In genomic region chr6:19753822-19754221, GRCh38 we compare ENCODE assay signal across 22 cellular contexts.
A peak's percentile ranks its signal among the peaks of the same experiment; 100 is the strongest.
DNase-seq lines count a peak whose midpoint lies in the region; ATAC-seq and TF ChIP-seq lines count a peak whose summit lies in the region.
"Had no signal": no experiment of that assay in that cellular context is flagged by ENCODE, and none has a peak within 500 bp of the region (broad histone marks: within the 10 kb centered on the region; RNA-seq: fewer than 3 reads in every experiment).

No MANE protein-coding gene starts in this region.

- no peaks in the 10 kb centered on the region for H3K9me3 ChIP-seq in PC-9 (ENCODE audit: insufficient read depth, low read depth)
- H3K9me3 ChIP-seq: BLaER1, HAP-1, left lung, SK-N-SH, uterus had no signal

- H3K4me1 Mint-ChIP-seq in glutamatergic neuron (ENCODE audit: low read depth, unreplicated experiment) = peaks cover 33% of the 10 kb centered on the region
- H3K4me1 Mint-ChIP-seq: activated naive CD8-positive, alpha-beta T cell treated with anti-CD3 and anti-CD28 coated beads for 36 hours; immature natural killer cell had no signal

- peak overlapping the region; percentile 35 for H3K4me3 Mint-ChIP-seq in glutamatergic neuron (ENCODE audit: unreplicated experiment)
- H3K4me3 Mint-ChIP-seq: activated naive CD8-positive, alpha-beta T cell treated with anti-CD3 and anti-CD28 coated beads for 36 hours; immature natural killer cell; natural killer cell treated with Interleukin-12 subunit alpha and Interleukin-12 subunit beta and Interleukin-15 and Interleukin-18, amount 100 ng/mL, for 72 hours; T-helper 2 cell treated with Interferon-gamma antibody and Interleukin-4, amounts not matched to agents 5 μg/mL and 100 μg/mL, for 36 hours had no signal

- no peaks in the 10 kb centered on the region for H4K20me1 ChIP-seq in PC-9 (ENCODE audit: insufficient read depth)
- H4K20me1 ChIP-seq: BLaER1 had no signal

- TF ChIP-seq CTCF in glutamatergic neuron (IDR thresholded peaks at IDR 0.05; ENCODE audit: partially characterized antibody, unreplicated experiment) = no peak
- TF ChIP-seq CTCF in brain microvascular endothelial cell (IDR thresholded peaks at IDR 0.05; ENCODE audit: low read depth, low read length, missing control alignments) = no peak
- TF ChIP-seq CTCF in PC-9 (conservative IDR thresholded peaks at IDR 0.05) = no peak

- CTCF ChIA-PET in PC-9 (lab: Charles Lee) = no interaction called here

- H3K4me2 ChIP-seq in PC-9 = no peak overlapping the region
- H3K4me2 ChIP-seq: BLaER1, SK-N-SH had no signal

- peak overlapping the region; percentile 85 for H3K27ac Mint-ChIP-seq in glutamatergic neuron (ENCODE audit: unreplicated experiment)
- H3K27ac Mint-ChIP-seq: activated naive CD8-positive, alpha-beta T cell treated with anti-CD3 and anti-CD28 coated beads for 36 hours; activated T-helper 2 cell treated with anti-CD3 and anti-CD28 coated beads, Interferon-gamma antibody, Interleukin-2, Interleukin-4, amounts not matched to agents 10 μg/mL and 5 μg/mL and 100 μg/mL, durations not matched to agents 14 hours and 24 hours and 36 hours; immature natural killer cell; natural killer cell treated with Interleukin-12 subunit alpha and Interleukin-12 subunit beta and Interleukin-15 and Interleukin-18, amount 100 ng/mL, for 72 hours; T-helper 2 cell treated with Interferon-gamma antibody and Interleukin-4, amounts not matched to agents 5 μg/mL and 100 μg/mL, for 36 hours had no signal

- peaks cover 7% of the 10 kb centered on the region for H3K27me3 Mint-ChIP-seq in glutamatergic neuron (ENCODE audit: unreplicated experiment)
- H3K27me3 Mint-ChIP-seq: activated naive CD8-positive, alpha-beta T cell treated with anti-CD3 and anti-CD28 coated beads for 36 hours had no signal

- no TSS peak for BruUV-seq in PC-9 (replicated peaks; lab: Mats Ljungman, UMichigan)

- no peaks in the 10 kb centered on the region for H3K79me2 ChIP-seq in PC-9 (ENCODE audit: low read depth)

- H3K27me3 ChIP-seq in brain microvascular endothelial cell (replicated peaks) = no peaks in the 10 kb centered on the region
- no peaks in the 10 kb centered on the region for H3K27me3 ChIP-seq in PC-9 (ENCODE audit: insufficient read depth, low read depth)
- H3K27me3 ChIP-seq: BLaER1, left lung, uterus had no signal

- no peaks in the 10 kb centered on the region for H3K9me2 ChIP-seq in PC-9 (ENCODE audit: insufficient read depth)
- H3K9me2 ChIP-seq: SK-N-SH had no signal

- H3K9me3 Mint-ChIP-seq in glutamatergic neuron (ENCODE audit: unreplicated experiment) = no peaks in the 10 kb centered on the region
- H3K9me3 Mint-ChIP-seq: activated T-helper 2 cell treated with anti-CD3 and anti-CD28 coated beads, Interferon-gamma antibody, Interleukin-2, Interleukin-4, amounts not matched to agents 10 μg/mL and 5 μg/mL and 100 μg/mL, durations not matched to agents 14 hours and 24 hours and 36 hours; immature natural killer cell; natural killer cell treated with Interleukin-12 subunit alpha and Interleukin-12 subunit beta and Interleukin-15 and Interleukin-18, amount 100 ng/mL, for 72 hours; T-helper 2 cell treated with Interferon-gamma antibody and Interleukin-4, amounts not matched to agents 5 μg/mL and 100 μg/mL, for 36 hours had no signal

- H3K4me3 ChIP-seq in brain microvascular endothelial cell (ENCODE audit: low read depth, low read length) = no peak overlapping the region
- H3K4me3 ChIP-seq in PC-9 = no peak overlapping the region
- H3K4me3 ChIP-seq: BLaER1, HAP-1, K562, left lung, uterus had no signal

- peak; percentile 95 for DNase-seq in DMS 273 (lab: John Stamatoyannopoulos, UW; ENCODE audit: unreplicated experiment)
- peak; percentile 56 for DNase-seq in NCI-H1105 (lab: John Stamatoyannopoulos, UW)
- DNase-seq in NCI-H345 (lab: John Stamatoyannopoulos, UW) = peak; percentile 70
- peak; percentile 51 for DNase-seq in glutamatergic neuron
- DNase-seq in brain microvascular endothelial cell = no peak
- DNase-seq in HT-29 (ENCODE audit: low spot score) = no peak
- no peak for DNase-seq in PC-9
- DNase-seq: activated CD8-positive, alpha-beta memory T cell treated with anti-CD3 and anti-CD28 coated beads, Interleukin-2, amount 50 U/mL, for 4 hours; activated naive CD8-positive, alpha-beta T cell treated with anti-CD3 and anti-CD28 coated beads for 36 hours; foreskin fibroblast; immature natural killer cell; left lung; midbrain; SK-N-SH; uterus had no signal

- no peak overlapping the region for H2AFZ ChIP-seq in PC-9

- H3F3A ChIP-seq in PC-9 (ENCODE audit: insufficient read depth, low read depth) = no peaks in the 10 kb centered on the region

- H3K27ac ChIP-seq in brain microvascular endothelial cell (no peak overlapping the region), PC-9 (no peak overlapping the region)
- H3K27ac ChIP-seq: BLaER1, left lung, uterus had no signal

- no peaks in the 10 kb centered on the region for H3K36me3 ChIP-seq in brain microvascular endothelial cell (replicated peaks)
- no peaks in the 10 kb centered on the region for H3K36me3 ChIP-seq in PC-9 (ENCODE audit: low read depth)
- H3K36me3 ChIP-seq: BLaER1, HAP-1, left lung, uterus had no signal

- no peak for ATAC-seq in GM21447 (IDR thresholded peaks at IDR 0.05; ENCODE audit: unreplicated experiment)
- ATAC-seq: K562; left lung; natural killer cell treated with Interleukin-12 subunit alpha and Interleukin-12 subunit beta and Interleukin-15 and Interleukin-18, amount 100 ng/mL, for 72 hours had no signal

- H3K4me1 ChIP-seq in PC-9 (replicated peaks; ENCODE audit: insufficient read depth) = peaks cover 3% of the 10 kb centered on the region
- H3K4me1 ChIP-seq: BLaER1, HAP-1, left lung had no signal

- intact Hi-C loops in PC-9 (cut with micrococcal nuclease; ENCODE audit: unreplicated experiment) = no loop called here

- in situ Hi-C loops in brain microvascular endothelial cell (cut with HindIII; ENCODE audit: low pct_ligation_motif_present, low sequenced_read_pairs) = no loop called here

- H3K36me3 Mint-ChIP-seq in glutamatergic neuron (ENCODE audit: unreplicated experiment) = no peaks in the 10 kb centered on the region
- H3K36me3 Mint-ChIP-seq: activated naive CD8-positive, alpha-beta T cell treated with anti-CD3 and anti-CD28 coated beads for 36 hours; immature natural killer cell; natural killer cell treated with Interleukin-12 subunit alpha and Interleukin-12 subunit beta and Interleukin-15 and Interleukin-18, amount 100 ng/mL, for 72 hours had no signal

- POLR2A ChIA-PET in PC-9 (lab: Charles Lee; ENCODE audit: unreplicated experiment) = no interaction called here

Comparison
In these comparisons a context has a peak if more than half of its experiments do, and no peak if none do; other contexts are left out.
1. DNase-seq: peak in DMS 273 (single experiment), NCI-H1105 (single experiment), NCI-H345 (single experiment) and glutamatergic neuron (single experiment); none in brain microvascular endothelial cell (single experiment), HT-29 (single experiment) and PC-9 (0 of 2).